Comparison of ENCODE assay signal across 1 cellular context in genomic region chr3:184679056-184679502, GRCh38.
TF ChIP-seq lines count a peak whose summit lies in the region.

No MANE protein-coding gene starts in this region.

TF ChIP-seq in WTC11, 78 proteins besides CTCF, POLR2A, EP300 and RAD21 (continued from another document):
- no peak for TF ChIP-seq MXD4 (CRISPR knock-in tag; IDR thresholded peaks at IDR 0.05; ENCODE audit: borderline replicate concordance)
- TF ChIP-seq ZMAT4 (CRISPR knock-in tag; IDR thresholded peaks at IDR 0.05): no peak
- no peak for TF ChIP-seq FOXJ3 (CRISPR knock-in tag; IDR thresholded peaks at IDR 0.05; ENCODE audit: borderline replicate concordance)
- TF ChIP-seq ZNF425 (CRISPR knock-in tag; conservative IDR thresholded peaks at IDR 0.05): no peak
- TF ChIP-seq ZNF232 (CRISPR knock-in tag; IDR thresholded peaks at IDR 0.05): 0 out of 2 replicates have a peak, but pooled peaks have one; percentile 28
- peak; percentile 63 for TF ChIP-seq USF2 (CRISPR knock-in tag; IDR thresholded peaks at IDR 0.05)
- TF ChIP-seq ELF4 (CRISPR knock-in tag; IDR thresholded peaks at IDR 0.05; ENCODE audit: low read depth): no peak
- TF ChIP-seq PRDM15 (CRISPR knock-in tag; IDR thresholded peaks at IDR 0.05): no peak
- peak; percentile 66; the same call in 1 of the 2 replicates for TF ChIP-seq USF1 (CRISPR knock-in tag; IDR thresholded peaks at IDR 0.05)
- no peak for TF ChIP-seq ATF6 (CRISPR knock-in tag; IDR thresholded peaks at IDR 0.05)
- TF ChIP-seq E2F4 (CRISPR knock-in tag; IDR thresholded peaks at IDR 0.05; ENCODE audit: borderline replicate concordance, low read depth): no peak
- no peak for TF ChIP-seq CREB1 (CRISPR knock-in tag; IDR thresholded peaks at IDR 0.05)
